7 cellular contexts compared by ENCODE assay signal in the genomic region with DNA sequence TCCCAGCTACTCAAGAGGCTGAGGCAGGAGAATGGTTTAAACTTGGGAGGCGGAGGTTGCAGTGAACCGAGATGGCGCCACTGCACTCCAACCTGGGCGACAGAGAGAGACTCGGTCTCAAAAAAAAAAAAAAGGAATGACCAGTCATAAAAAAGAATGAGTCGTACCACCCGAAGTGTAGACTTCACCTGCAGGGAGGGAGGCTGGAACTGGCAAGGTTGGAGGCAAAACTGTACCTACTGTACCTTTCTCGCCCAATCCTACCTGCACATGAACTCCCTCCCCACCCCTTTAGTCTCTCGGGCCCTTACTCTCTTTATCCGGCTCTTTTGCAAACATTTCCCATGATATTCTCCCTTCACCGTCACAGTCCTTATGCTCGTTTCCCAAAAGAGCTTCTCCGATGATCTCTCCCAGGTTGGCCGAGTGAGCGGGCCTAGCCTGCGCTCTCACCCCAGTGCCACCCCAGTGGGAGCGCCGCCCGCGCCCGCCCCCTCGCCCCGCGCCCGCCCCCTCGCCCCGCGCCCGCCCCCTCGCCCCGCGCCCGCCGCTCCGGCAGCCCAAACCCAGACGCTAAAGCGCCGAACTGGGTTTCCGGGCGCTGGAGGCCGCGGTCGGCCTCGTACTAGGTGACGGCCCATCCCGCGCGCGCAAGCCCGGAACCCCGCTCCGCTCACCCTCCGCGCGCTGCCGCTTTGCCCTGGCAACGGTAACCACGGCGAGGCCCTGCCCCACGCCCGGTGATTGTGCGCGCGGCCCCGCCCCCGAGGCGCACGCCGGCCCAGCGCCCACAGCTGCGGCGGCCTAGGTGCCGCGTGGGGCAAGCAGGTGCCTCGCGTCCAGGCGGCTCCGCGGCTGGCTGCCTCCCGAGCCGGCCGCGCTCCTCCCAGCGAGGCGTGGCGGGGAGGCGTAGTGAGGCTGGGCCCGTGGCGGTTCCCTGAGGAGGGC. TPM values are rescaled to one million over a fixed set of nuclear protein-coding genes. Genes with fewer than 3 reads are reported as not detected.
DNase-seq lines count a peak whose midpoint lies in the region; ATAC-seq, FAIRE-seq and TF ChIP-seq lines count a peak whose summit lies in the region.

A gene (plus strand): TSS at position 772 of the 948 bp plus-strand sequence. CDS start 294 bp downstream, outside the sequence.

- 13% methylated on average over 26 of the region's 89 CpGs for WGBS in GM12878 (ENCODE audit: insufficient coverage, insufficient replicate concordance, low lambda C conversion rate, missing lambda C conversion rate)
- 5 to 14% (median 8%) methylated on average over 37 to 89 of the region's 89 CpGs for WGBS in spleen, 5 donors

- intact Hi-C loops in GM12878 (cut with micrococcal nuclease; ENCODE audit: unreplicated experiment): loop anchor here (10.0 kb wide), 1 partner anchor 223 kb away; no protein-coding TSS in a partner anchor
- intact Hi-C loops in spleen (cut with DNase I; ENCODE audit: low total_unique reads): no loop called here

- POLR2A ChIA-PET in GM12878 (lab: Charles Lee): no interaction called here

- H3K9me3 ChIP-seq in GM12878 (replicated peaks; ENCODE audit: control insufficient read depth, insufficient read depth, low read length): no peaks in the 10 kb centered on the region
- H3K9me3 ChIP-seq in spleen: no peaks in the 10 kb centered on the region

- peaks cover 46 to 55% of the 10 kb centered on the region in 2 donors for H3K4me1 Mint-ChIP-seq in immature natural killer cell

- CTCF ChIA-PET in GM12878 (lab: Yijun Ruan, JAX): no interaction called here

- peak within 1 kb of the TSS; percentile 93 for H3K4me2 ChIP-seq in GM12878 (ENCODE audit: control insufficient read depth, insufficient read depth)

- TF ChIP-seq CTCF in GM12878 (IDR thresholded peaks at IDR 0.05 in 2 of 3, conservative IDR thresholded peaks at IDR 0.05 in 1 of 3; ENCODE audit: control insufficient read depth in 2 of 3, extremely low read depth in 1 of 3, insufficient read depth in 1 of 3, low read depth in 3 of 3, low read length in 3 of 3): no peak
- no peak for TF ChIP-seq CTCF in spleen (IDR thresholded peaks at IDR 0.05 in 8 of 11, conservative IDR thresholded peaks at IDR 0.05 in 3 of 11)

- peak within 1 kb of the TSS; percentile 58; the same call in 1 of the 2 replicates for H3K9ac ChIP-seq in GM12878 (ENCODE audit: control insufficient read depth, insufficient read depth, low read length)

- TF ChIP-seq EP300 in GM12878 (IDR thresholded peaks at IDR 0.05; ENCODE audit: borderline replicate concordance in 1 of 2, control insufficient read depth in 1 of 2, low read depth in 2 of 2, low read length in 2 of 2): no peak

- H3K27me3 Mint-ChIP-seq in immature natural killer cell (ENCODE audit: low read depth in 3 of 3): peaks cover 6 to 12% (median 10%) of the 10 kb centered on the region in 3 donors

- H3K4me1 ChIP-seq in GM12878 (ENCODE audit: control insufficient read depth, insufficient read depth, low read length) (peaks cover 17% of the 10 kb centered on the region; the same call in 1 of the 2 replicates), spleen (peaks cover 0 to 20% (median 15%) of the 10 kb centered on the region in 6 donors)

- peak within 1 kb of the TSS; percentile 86 to 91 (median 90) for H3K4me3 Mint-ChIP-seq in immature natural killer cell

- H3K9me3 Mint-ChIP-seq in immature natural killer cell: no peaks in the 10 kb centered on the region

- FAIRE-seq in GM12878 (lab: Jason Lieb, UNC): no peak

- DNase-seq in NCI-H1417 (lab: John Stamatoyannopoulos, UW) (peak; percentile 93 to 97 (median 95)), T1000 (lab: John Stamatoyannopoulos, UW) (peak; percentile 55), GM12878 (ENCODE audit: low read depth, low spot score) (peak; percentile 12), immature natural killer cell (peak; percentile 98), spleen (peak; percentile 98)

- in situ Hi-C loops in GM12878 (cut with MboI): no loop called here

- peak within 1 kb of the TSS; percentile 88 for H2AFZ ChIP-seq in GM12878 (ENCODE audit: control insufficient read depth, low read depth, low read length)

- TF ChIP-seq POLR2A in GM12878 (IDR thresholded peaks at IDR 0.05; ENCODE audit: low read depth, low read length) (peak; percentile 76), spleen (IDR thresholded peaks at IDR 0.05) (no peak)

- H3K36me3 Mint-ChIP-seq in immature natural killer cell: no peaks in the 10 kb centered on the region

- no peak within 1 kb of the TSS for H3K27ac ChIP-seq in GM12878 (ENCODE audit: control insufficient read depth, insufficient read depth)
- H3K27ac ChIP-seq in spleen: peak within 1 kb of the TSS in 4 of 8 donors; percentile 38 to 77 (median 60)

- TF ChIP-seq RAD21 in GM12878 (IDR thresholded peaks at IDR 0.05; ENCODE audit: insufficient read depth, low read depth, low read length): no peak

- H3K27me3 ChIP-seq in GM12878 (replicated peaks in 1 of 2; ENCODE audit: control insufficient read depth in 2 of 2, insufficient read depth in 2 of 2, low read length in 1 of 2): no peaks in the 10 kb centered on the region; a peak in 1 of 4 replicates
- peaks cover 0 to 17% (median 0%) of the 10 kb centered on the region in 7 donors for H3K27me3 ChIP-seq in spleen (replicated peaks in 1 of 7)

- H3K79me2 ChIP-seq in GM12878 (ENCODE audit: control insufficient read depth, insufficient read depth, low read length): no peaks in the 10 kb centered on the region

- ATAC-seq in GM18502 (IDR thresholded peaks at IDR 0.05; ENCODE audit: poor library complexity, unreplicated experiment): peak; percentile 90
- peak; percentile 94 for ATAC-seq in HG02678 (IDR thresholded peaks at IDR 0.05; ENCODE audit: unreplicated experiment)
- ATAC-seq in GM12878: peak; percentile 95

- RAD21 ChIA-PET in GM12878 (lab: Charles Lee; ENCODE audit: unreplicated experiment): no interaction called here

- no TSS peak for BruUV-seq in GM12878 (replicated peaks; lab: Mats Ljungman, UMichigan)

- H4K20me1 ChIP-seq in GM12878 (ENCODE audit: control insufficient read depth, insufficient read depth): no peaks in the 10 kb centered on the region

- H3K27ac Mint-ChIP-seq in immature natural killer cell: peak within 1 kb of the TSS; percentile 84 to 98 (median 96)

- H3K36me3 ChIP-seq in GM12878 (ENCODE audit: control insufficient read depth in 2 of 2, insufficient read depth in 2 of 2, low read length in 1 of 2): no peaks in the 10 kb centered on the region
- H3K36me3 ChIP-seq in spleen: no peaks in the 10 kb centered on the region

- H3K4me3 ChIP-seq in GM12878: peak within 1 kb of the TSS; percentile 61; the same call in 1 of the 2 replicates
- H3K4me3 ChIP-seq in spleen: peak within 1 kb of the TSS; percentile 48 to 82 (median 64)

- SMC1A ChIA-PET in GM12878 (lab: Charles Lee; ENCODE audit: uncharacterized antibody, unreplicated experiment): no interaction called here

TF ChIP-seq in GM12878, 131 proteins besides CTCF, POLR2A, EP300 and RAD21 (continues in another document):
- TF ChIP-seq BHLHE40 (IDR thresholded peaks at IDR 0.05; ENCODE audit: borderline replicate concordance in 1 of 2, low read depth in 2 of 2, low read length in 1 of 2) (peak; percentile 44 to 77; a peak in 3 of 4 replicates), TCF7 (IDR thresholded peaks at IDR 0.05; ENCODE audit: borderline replicate concordance) (no peak), SMAD1 (IDR thresholded peaks at IDR 0.05; ENCODE audit: low read depth, partially characterized antibody) (no peak), EZH2 (IDR thresholded peaks at IDR 0.05; ENCODE audit: borderline replicate concordance, control insufficient read depth, low read depth, low read length) (no peak), HDGF (IDR thresholded peaks at IDR 0.05) (no peak), TBL1XR1 (IDR thresholded peaks at IDR 0.05; ENCODE audit: low read depth, low read length) (no peak), NR2F1 (conservative IDR thresholded peaks at IDR 0.05) (no peak; the same call in none of the 2 replicates), ZNF384 (IDR thresholded peaks at IDR 0.05; ENCODE audit: borderline replicate concordance, low read depth, low read length) (no peak), EGR1 (IDR thresholded peaks at IDR 0.05; ENCODE audit: borderline replicate concordance in 1 of 2, low read depth in 2 of 2, low read length in 2 of 2) (0 out of 3 replicates have a peak, but pooled peaks of 1 of the 2 experiments have one; percentile 24), YBX1 (IDR thresholded peaks at IDR 0.05) (no peak), ZNF622 (IDR thresholded peaks at IDR 0.05) (no peak), KAT2A (conservative IDR thresholded peaks at IDR 0.05; ENCODE audit: control insufficient read depth, low read depth, low read length) (no peak), MXI1 (IDR thresholded peaks at IDR 0.05; ENCODE audit: low read depth, low read length) (peak; percentile 95)
- TF ChIP-seq, protein P1, sequence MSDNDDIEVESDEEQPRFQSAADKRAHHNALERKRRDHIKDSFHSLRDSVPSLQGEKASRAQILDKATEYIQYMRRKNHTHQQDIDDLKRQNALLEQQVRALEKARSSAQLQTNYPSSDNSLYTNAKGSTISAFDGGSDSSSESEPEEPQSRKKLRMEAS (IDR thresholded peaks at IDR 0.05; ENCODE audit: low read depth, low read length): 0 out of 2 replicates have a peak, but pooled peaks have one; percentile 37

RNA-seq across cellular contexts. Expression of the gene that starts here (rescaled TPM):
- total RNA-seq in GM12878 (2013; cell fraction: nucleolus; rRNA removed): not detected in 2 replicates
- 0.16 and 0.45 TPM in 2 replicates for total RNA-seq in GM12878 (2014; rRNA removed)
- total RNA-seq in GM12878 (2014; rRNA removed; fragmentation: Illumina TruSeq; extraction: Trizol): 0.97 and 2.6 TPM in 2 replicates
- total RNA-seq in GM12878 (2021): 1.3 and 1.6 TPM in 2 replicates
- 0.51 TPM for polyA plus RNA-seq in GM12878 (2011; ENCODE audit: low read depth)
- polyA plus RNA-seq in GM12878 (2011; rRNA removed): 0.37 and 0.55 TPM in 2 replicates
- 0.34 and 0.65 TPM in 2 replicates for polyA plus RNA-seq in GM12878 (2011; cell fraction: cytosol; rRNA removed)
- polyA plus RNA-seq in GM12878 (2011; cell fraction: nucleus; rRNA removed): 0.15 and 0.22 TPM in 2 replicates
- polyA plus RNA-seq in GM12878 (2012): 0.52 and 1.3 TPM in 2 replicates
- 0.79 and 0.95 TPM in 2 replicates for polyA plus RNA-seq in GM12878 (2014; fragmentation: Illumina TruSeq; extraction: Trizol)
- polyA plus RNA-seq in GM12878 (2014; fragmentation: Nextera tagmentation; extraction: Ambion mirVana): under 1 TPM; 0.63 to 0.69 TPM
- 1.4 and 1.6 TPM in 2 replicates for polyA plus RNA-seq in GM12878 (2014; rRNA removed)
- polyA plus RNA-seq in GM12878 (2016; fragmentation: Nextera tagmentation; extraction: Ambion mirVana): 1 to 10 TPM in 1 of 2 experiments, under 1 TPM in 1; 0.86 to 1.9 TPM
- polyA minus RNA-seq in GM12878 (2011; rRNA and poly(A)+ RNA removed): not detected in 2 replicates
- not detected in 2 replicates for polyA minus RNA-seq in GM12878 (2011; cell fraction: cytosol; rRNA and poly(A)+ RNA removed)
- not detected in 2 replicates for polyA minus RNA-seq in GM12878 (2011; cell fraction: nucleus; rRNA and poly(A)+ RNA removed)
- polyA plus RNA-seq in immature natural killer cell: 10 to 100 TPM; 18.1 to 25.8 (median 19.5) TPM
- 1 to 10 TPM in 2 of 7 donors, not detected in 5; 1.0 to 1.4 TPM for total RNA-seq in spleen
- polyA plus RNA-seq in spleen: 1 to 10 TPM in 2 of 3 donors, under 1 TPM in 1; 0.91 to 2.2 (median 1.4) TPM

Comparison
In these comparisons a context has a peak if more than half of its experiments do, and no peak if none do; other contexts are left out.
1. RNA of the gene that starts here (polyA plus RNA-seq): 18.1 to 25.8 TPM in immature natural killer cell; 0.91 to 2.2 TPM in spleen and 0.15 to 1.9 TPM in GM12878; every median in the first group is over 4 times any median in the second.
2. DNase-seq: peak in every context shown above with its lines; median percentile 98 in immature natural killer cell; 98 in spleen; 95 in NCI-H1417; 55 in T1000; 12 in GM12878.
3. Peak in every context shown above with its lines, with median percentiles within 50 percentile points of each other: ATAC-seq.